Comparison of ENCODE assay signal across 18 cellular contexts in genomic region chr7:22866965-22867364, GRCh38. TPM values are rescaled to one million over a fixed set of nuclear protein-coding genes. Genes with fewer than 3 reads are reported as not detected.
A peak's percentile ranks its signal among the peaks of the same experiment; 100 is the strongest.
DNase-seq lines count a peak whose midpoint lies in the region; TF ChIP-seq lines count a peak whose summit lies in the region.
"Had no signal": no experiment of that assay in that cellular context is flagged by ENCODE, and none has a peak within 500 bp of the region (broad histone marks: within the 10 kb centered on the region; RNA-seq: fewer than 3 reads in every experiment).

No MANE protein-coding gene starts in this region.

- H3K4me2 ChIP-seq in Karpas-422 (ENCODE audit: low read depth, low read length, poor library complexity, severe bottlenecking), result no peak overlapping the region
- H3K4me2 ChIP-seq: A549 had no signal

- H3K27ac Mint-ChIP-seq in activated naive CD4-positive, alpha-beta T cell treated with anti-CD3 and anti-CD28 coated beads, Interleukin-2, amount 10 ng/mL, durations not matched to agents 7 days and 5 days, result no peak overlapping the region
- H3K27ac Mint-ChIP-seq: activated CD4-positive, alpha-beta T cell treated with anti-CD3 and anti-CD28 coated beads, Interleukin-2, amount 10 ng/mL, durations not matched to agents 7 days and 5 days; activated T-cell treated with anti-CD3 and anti-CD28 coated beads, Interleukin-2, amount 50 U/mL, for 72 hours; T-helper 2 cell treated with Interferon-gamma antibody and Interleukin-4, amounts not matched to agents 5 μg/mL and 100 μg/mL, for 36 hours had no signal

- H3K36me3 ChIP-seq in ACC112 (ENCODE audit: insufficient read depth, low read length), result no peaks in the 10 kb centered on the region
- no peaks in the 10 kb centered on the region for H3K36me3 ChIP-seq in Karpas-422 (ENCODE audit: insufficient read depth, low read length)
- no peaks in the 10 kb centered on the region for H3K36me3 ChIP-seq in A673 (ENCODE audit: insufficient read depth, low read length, poor library complexity, severe bottlenecking)
- H3K36me3 ChIP-seq in MG63, result peaks cover 25% of the 10 kb centered on the region
- H3K36me3 ChIP-seq: HAP-1, right lobe of liver had no signal

- no peaks in the 10 kb centered on the region for H3K27me3 ChIP-seq in ACC112 (ENCODE audit: insufficient read depth, low read length)
- no peaks in the 10 kb centered on the region for H3K27me3 ChIP-seq in Karpas-422 (ENCODE audit: low read length)
- H3K27me3 ChIP-seq in A673 (replicated peaks; ENCODE audit: insufficient read depth, low read depth, low read length, poor library complexity), result no peaks in the 10 kb centered on the region
- H3K27me3 ChIP-seq in MG63, result no peaks in the 10 kb centered on the region
- H3K27me3 ChIP-seq: right lobe of liver had no signal

- peak overlapping the region; percentile 54 for H3K27ac ChIP-seq in ACC112 (ENCODE audit: low read depth, low read length)
- H3K27ac ChIP-seq in Karpas-422 (ENCODE audit: low read length), result no peak overlapping the region
- no peak overlapping the region for H3K27ac ChIP-seq in A673 (ENCODE audit: low read depth, low read length, poor library complexity, severe bottlenecking)
- H3K27ac ChIP-seq: A549 had no signal

- no peak overlapping the region for H3K4me3 Mint-ChIP-seq in activated naive CD4-positive, alpha-beta T cell treated with anti-CD3 and anti-CD28 coated beads, Interleukin-2, amount 10 ng/mL, durations not matched to agents 7 days and 5 days
- H3K4me3 Mint-ChIP-seq: activated CD4-positive, alpha-beta T cell treated with anti-CD3 and anti-CD28 coated beads, Interleukin-2, amount 10 ng/mL, durations not matched to agents 7 days and 5 days; activated T-cell treated with anti-CD3 and anti-CD28 coated beads, Interleukin-2, amount 50 U/mL, for 72 hours; naive thymus-derived CD8-positive, alpha-beta T cell; T-helper 2 cell treated with Interferon-gamma antibody and Interleukin-4, amounts not matched to agents 5 μg/mL and 100 μg/mL, for 36 hours had no signal

- no peaks in the 10 kb centered on the region for H3K9me2 ChIP-seq in Karpas-422 (replicated peaks; ENCODE audit: insufficient read depth, low read length)

- H3K4me1 Mint-ChIP-seq in activated naive CD4-positive, alpha-beta T cell treated with anti-CD3 and anti-CD28 coated beads, Interleukin-2, amount 10 ng/mL, durations not matched to agents 7 days and 5 days, result peaks cover 8% of the 10 kb centered on the region

- H2AFZ ChIP-seq in ACC112 (ENCODE audit: low read length, unreplicated experiment) (no peak overlapping the region), Karpas-422 (ENCODE audit: low read length) (no peak overlapping the region)

- intact Hi-C loops in A673 (cut with micrococcal nuclease; ENCODE audit: unreplicated experiment), result no loop called here

- TF ChIP-seq CTCF in fibroblast of mammary gland (conservative IDR thresholded peaks at IDR 0.05; ENCODE audit: control insufficient read depth, insufficient read depth, low read depth, low read length), result no peak
- no peak for TF ChIP-seq CTCF in A673 (conservative IDR thresholded peaks at IDR 0.05; ENCODE audit: low read depth, low read length)

- DNase-seq in Karpas-422 (peak; percentile 36), fibroblast of mammary gland (ENCODE audit: low read depth) (peak; percentile 85), myocyte (ENCODE audit: low read depth) (peak; percentile 66), A673 (ENCODE audit: low spot score) (no peak), MG63 (no peak)
- no peak for DNase-seq in activated naive CD4-positive, alpha-beta T cell treated with anti-CD3 and anti-CD28 coated beads, Interleukin-2, amount 10 ng/mL, durations not matched to agents 7 days and 5 days
- DNase-seq in activated CD8-positive, alpha-beta memory T cell treated with anti-CD3 and anti-CD28 coated beads, Interleukin-2, amount 50 U/mL, for 48 hours, result no peak
- DNase-seq: activated CD4-positive, alpha-beta T cell treated with anti-CD3 and anti-CD28 coated beads, Interleukin-2, amount 10 ng/mL, durations not matched to agents 7 days and 5 days; activated T-cell treated with anti-CD3 and anti-CD28 coated beads, Interleukin-2, amount 50 U/mL, for 72 hours; amygdala; naive thymus-derived CD8-positive, alpha-beta T cell; NCI-H2081 treated with DMSO at 0.1 percent for 48 hours; NCI-H748 treated with DMSO at 0.1 percent for 48 hours; right lobe of liver had no signal

- no TSS peak for BruUV-seq in A673 (replicated peaks; lab: Mats Ljungman, UMichigan)

- no peaks in the 10 kb centered on the region for H3K9me3 ChIP-seq in Karpas-422 (ENCODE audit: low read length)
- H3K9me3 ChIP-seq in A673 (ENCODE audit: low read depth, low read length, poor library complexity, severe bottlenecking), result no peaks in the 10 kb centered on the region
- no peaks in the 10 kb centered on the region; the same call in 1 of the 2 replicates for H3K9me3 ChIP-seq in MG63
- H3K9me3 ChIP-seq: A549, HAP-1, right lobe of liver had no signal

- CTCF ChIA-PET in A673 (lab: Charles Lee), result no interaction called here
- CTCF ChIA-PET in activated naive CD4-positive, alpha-beta T cell treated with anti-CD3 and anti-CD28 coated beads, Interleukin-2, amount 10 ng/mL, durations not matched to agents 7 days and 5 days (lab: Charles Lee), result no interaction called here

- H3K27me3 Mint-ChIP-seq in activated naive CD4-positive, alpha-beta T cell treated with anti-CD3 and anti-CD28 coated beads, Interleukin-2, amount 10 ng/mL, durations not matched to agents 7 days and 5 days, result no peaks in the 10 kb centered on the region
- H3K27me3 Mint-ChIP-seq: activated CD4-positive, alpha-beta T cell treated with anti-CD3 and anti-CD28 coated beads, Interleukin-2, amount 10 ng/mL, durations not matched to agents 7 days and 5 days; naive thymus-derived CD8-positive, alpha-beta T cell had no signal

- H3K9ac ChIP-seq in Karpas-422 (ENCODE audit: low read length), result no peak overlapping the region

- POLR2A ChIA-PET in A673 (lab: Charles Lee; ENCODE audit: low non-redundant PET), result no interaction called here

- H3K4me3 ChIP-seq in ACC112 (ENCODE audit: low read depth, low read length) (no peak overlapping the region), Karpas-422 (ENCODE audit: low read length) (no peak overlapping the region), fibroblast of mammary gland (ENCODE audit: control insufficient read depth, low read depth, low read length) (no peak overlapping the region), A673 (ENCODE audit: low read depth, low read length, poor library complexity, severe bottlenecking) (no peak overlapping the region), MG63 (no peak overlapping the region)
- H3K4me3 ChIP-seq: A549, HAP-1, right lobe of liver had no signal

- H4K20me1 ChIP-seq in Karpas-422 (ENCODE audit: insufficient read depth, low read depth, low read length), result peaks cover 5% of the 10 kb centered on the region; the same call in 1 of the 2 replicates

- H3K4me1 ChIP-seq in ACC112 (ENCODE audit: control insufficient read depth, insufficient read depth, low read length, unreplicated experiment) (peaks cover 31% of the 10 kb centered on the region), Karpas-422 (ENCODE audit: low read length) (no peaks in the 10 kb centered on the region), A673 (ENCODE audit: insufficient read depth, low read length, poor library complexity, severe bottlenecking) (no peaks in the 10 kb centered on the region)
- H3K4me1 ChIP-seq: HAP-1 had no signal

- no peaks in the 10 kb centered on the region for H3K9me3 Mint-ChIP-seq in activated naive CD4-positive, alpha-beta T cell treated with anti-CD3 and anti-CD28 coated beads, Interleukin-2, amount 10 ng/mL, durations not matched to agents 7 days and 5 days
- H3K9me3 Mint-ChIP-seq: activated CD4-positive, alpha-beta T cell treated with anti-CD3 and anti-CD28 coated beads, Interleukin-2, amount 10 ng/mL, durations not matched to agents 7 days and 5 days; T-helper 2 cell treated with Interferon-gamma antibody and Interleukin-4, amounts not matched to agents 5 μg/mL and 100 μg/mL, for 36 hours had no signal

- no peaks in the 10 kb centered on the region for H3K79me2 ChIP-seq in ACC112 (ENCODE audit: control insufficient read depth, insufficient read depth, low read length, unreplicated experiment)
- H3K79me2 ChIP-seq in Karpas-422 (ENCODE audit: low read length), result no peaks in the 10 kb centered on the region

- H3K36me3 Mint-ChIP-seq in activated naive CD4-positive, alpha-beta T cell treated with anti-CD3 and anti-CD28 coated beads, Interleukin-2, amount 10 ng/mL, durations not matched to agents 7 days and 5 days, result peaks cover 13% of the 10 kb centered on the region

RNA-seq across cellular contexts. Expression of gene TOMM7, which starts 44.3 kb away (rescaled TPM):
- total RNA-seq in Karpas-422 (2014; rRNA removed; shearing (Covaris generic); ENCODE audit: low replicate concordance), result 169 and 170 TPM in 2 replicates
- total RNA-seq in myocyte, result 89.6 and 272 TPM in 2 replicates
- polyA plus RNA-seq in myocyte (2012), result 1,878 TPM
- 149 and 175 TPM in 2 replicates for total RNA-seq in A673 (2021)
- total RNA-seq in MG63 (2014; rRNA removed; shearing (Covaris generic); ENCODE audit: low replicate concordance), result 131 and 141 TPM in 2 replicates

Comparison
In these comparisons a context has a peak if more than half of its experiments do, and no peak if none do; other contexts are left out.
1. DNase-seq: peak in Karpas-422 (single experiment), fibroblast of mammary gland (single experiment) and myocyte (single experiment); none in A673 (single experiment), activated naive CD4-positive, alpha-beta T cell treated with anti-CD3 and anti-CD28 coated beads, Interleukin-2, amount 10 ng/mL, durations not matched to agents 7 days and 5 days (single experiment), activated CD8-positive, alpha-beta memory T cell treated with anti-CD3 and anti-CD28 coated beads, Interleukin-2, amount 50 U/mL, for 48 hours (single experiment) and MG63 (single experiment).